ENCODE assay signal across 8 cellular contexts in genomic region chr17:66191607-66192377, GRCh38. TPM values are rescaled to one million over a fixed set of nuclear protein-coding genes. Genes with fewer than 3 reads are reported as not detected.
DNase-seq lines count a peak whose midpoint lies in the region; ATAC-seq and TF ChIP-seq lines count a peak whose summit lies in the region.

CEP112 (minus strand) TSS chr17:66192133.

- ATAC-seq in Right ventricle myocardium inferior (peak; percentile 91), thoracic aorta (ENCODE audit: insufficient number of reproducible peaks, low FRiP score, low read depth) (peak; percentile 33)

- in situ Hi-C loops in GM23248 (cut with MboI): no loop called here

- H3K9ac ChIP-seq in GM23248 (peak within 1 kb of the TSS; percentile 85), MM.1S (ENCODE audit: low read length) (peak within 1 kb of the TSS; percentile 78), SK-N-MC (ENCODE audit: insufficient read length) (peak within 1 kb of the TSS; percentile 87)

- H3K9me3 ChIP-seq in GM23248 (ENCODE audit: low read depth) (no peaks in the 10 kb centered on the region), MM.1S (replicated peaks; ENCODE audit: insufficient read depth, low read length) (no peaks in the 10 kb centered on the region), SK-N-MC (ENCODE audit: low read depth, low read length) (no peaks in the 10 kb centered on the region), thoracic aorta (no peaks in the 10 kb centered on the region)

- no peaks in the 10 kb centered on the region for H4K20me1 ChIP-seq in GM23248 (ENCODE audit: insufficient read depth)
- H4K20me1 ChIP-seq in MM.1S (ENCODE audit: insufficient read depth, low read length): no peaks in the 10 kb centered on the region

- peak within 1 kb of the TSS; percentile 86 for H2AFZ ChIP-seq in GM23248
- H2AFZ ChIP-seq in MM.1S (ENCODE audit: low read length): peak within 1 kb of the TSS; percentile 92

- H3K4me2 ChIP-seq in GM23248 (ENCODE audit: unreplicated experiment) (peak within 1 kb of the TSS; percentile 86), MM.1S (ENCODE audit: low read depth, low read length) (peak within 1 kb of the TSS; percentile 90)

- H3K27ac ChIP-seq in GM23248 (peak within 1 kb of the TSS; percentile 38), MM.1S (ENCODE audit: low read length) (peak within 1 kb of the TSS; percentile 17; the same call in 1 of the 2 replicates), SK-N-MC (peak within 1 kb of the TSS; percentile 61), thoracic aorta (peak within 1 kb of the TSS; percentile 22 to 75)

- peaks cover 23% of the 10 kb centered on the region for H3F3A ChIP-seq in GM23248 (ENCODE audit: insufficient read depth)
- peaks cover 15% of the 10 kb centered on the region for H3F3A ChIP-seq in MM.1S (ENCODE audit: insufficient read depth, low read length)

- no peaks in the 10 kb centered on the region for H3K9me3 Mint-ChIP-seq in activated naive CD8-positive, alpha-beta T cell (ENCODE audit: low read depth)
- H3K9me3 Mint-ChIP-seq in osteocyte (ENCODE audit: unreplicated experiment): no peaks in the 10 kb centered on the region

- H3K79me2 ChIP-seq in GM23248 (ENCODE audit: insufficient read depth) (peaks cover 13% of the 10 kb centered on the region), MM.1S (ENCODE audit: low read length) (no peaks in the 10 kb centered on the region)

- DNase-seq in COR-L47 (lab: John Stamatoyannopoulos, UW) (peak; percentile 92), GM23248 (peak; percentile 80), MM.1S (peak; percentile 90), SK-N-MC (ENCODE audit: low read depth, low spot score) (no peak), Right ventricle myocardium inferior (ENCODE audit: missing footprints) (peak; percentile 85), osteocyte (ENCODE audit: extremely low spot score, unreplicated experiment) (peak; percentile 89), thoracic aorta (ENCODE audit: low spot score) (peak; percentile 21)

- H3K36me3 ChIP-seq in GM23248 (ENCODE audit: low read depth): no peaks in the 10 kb centered on the region
- H3K36me3 ChIP-seq in MM.1S (replicated peaks; ENCODE audit: insufficient read depth, low read length): no peaks in the 10 kb centered on the region
- H3K36me3 ChIP-seq in SK-N-MC (ENCODE audit: insufficient read depth, low read length): no peaks in the 10 kb centered on the region
- no peaks in the 10 kb centered on the region for H3K36me3 ChIP-seq in thoracic aorta

- intact Hi-C loops in Right ventricle myocardium inferior (cut with DNase I): no loop called here

- H3K4me1 ChIP-seq in GM23248 (ENCODE audit: insufficient read depth): peaks cover 12% of the 10 kb centered on the region
- H3K4me1 ChIP-seq in MM.1S (ENCODE audit: low read length): peaks cover 7% of the 10 kb centered on the region
- H3K4me1 ChIP-seq in thoracic aorta (ENCODE audit: control insufficient read depth in 1 of 2, low read depth in 2 of 2): peaks cover 17 to 23% of the 10 kb centered on the region in 2 donors

- H3K27me3 ChIP-seq in GM23248 (replicated peaks; ENCODE audit: insufficient read depth) (no peaks in the 10 kb centered on the region), MM.1S (replicated peaks; ENCODE audit: insufficient read depth, low read length) (no peaks in the 10 kb centered on the region), thoracic aorta (replicated peaks; ENCODE audit: insufficient read depth) (no peaks in the 10 kb centered on the region)

- H3K4me1 Mint-ChIP-seq in activated naive CD8-positive, alpha-beta T cell (ENCODE audit: low read depth): peaks cover 20% of the 10 kb centered on the region
- H3K4me1 Mint-ChIP-seq in osteocyte (ENCODE audit: unreplicated experiment): peaks cover 21% of the 10 kb centered on the region

- H3K27me3 Mint-ChIP-seq in activated naive CD8-positive, alpha-beta T cell: no peaks in the 10 kb centered on the region
- H3K27me3 Mint-ChIP-seq in osteocyte (ENCODE audit: unreplicated experiment): no peaks in the 10 kb centered on the region

- peak within 1 kb of the TSS; percentile 82 for H3K27ac Mint-ChIP-seq in activated naive CD8-positive, alpha-beta T cell
- H3K27ac Mint-ChIP-seq in osteocyte (ENCODE audit: unreplicated experiment): peak within 1 kb of the TSS; percentile 90

- peak within 1 kb of the TSS; percentile 79 for H3K4me3 ChIP-seq in GM23248
- peak within 1 kb of the TSS; percentile 82 for H3K4me3 ChIP-seq in MM.1S (ENCODE audit: low read length)
- peak within 1 kb of the TSS; percentile 80 for H3K4me3 ChIP-seq in SK-N-MC
- peak within 1 kb of the TSS; percentile 93 for H3K4me3 ChIP-seq in thoracic aorta

- peak within 1 kb of the TSS; percentile 87 for H3K4me3 Mint-ChIP-seq in activated naive CD8-positive, alpha-beta T cell
- peak within 1 kb of the TSS; percentile 90 for H3K4me3 Mint-ChIP-seq in osteocyte (ENCODE audit: unreplicated experiment)

- 2% methylated on average over 60 to 66 of the region's 81 CpGs for WGBS in GM23248 (ENCODE audit: low coverage in 1 of 2, low lambda C conversion rate in 2 of 2, missing lambda C conversion rate in 2 of 2), 2 experiments

- TF ChIP-seq CTCF in MM.1S (IDR thresholded peaks at IDR 0.05; ENCODE audit: low read length): no peak
- TF ChIP-seq CTCF in osteocyte (IDR thresholded peaks at IDR 0.05): no peak
- TF ChIP-seq CTCF in thoracic aorta (IDR thresholded peaks at IDR 0.05): peak; percentile 18

- H3K9me2 ChIP-seq in GM23248 (ENCODE audit: insufficient read depth): no peaks in the 10 kb centered on the region
- H3K9me2 ChIP-seq in MM.1S (replicated peaks; ENCODE audit: insufficient read depth, low read length): no peaks in the 10 kb centered on the region

- H3K36me3 Mint-ChIP-seq in activated naive CD8-positive, alpha-beta T cell: no peaks in the 10 kb centered on the region
- H3K36me3 Mint-ChIP-seq in osteocyte (ENCODE audit: unreplicated experiment): no peaks in the 10 kb centered on the region

RNA-seq across cellular contexts. Expression of gene CEP112, which starts in this region (rescaled TPM):
- total RNA-seq in GM23248 (2014; rRNA removed; shearing (Covaris generic)): 6.6 and 14.8 TPM in 2 replicates
- polyA plus RNA-seq in GM23248 (2016; fragmentation: Nextera tagmentation; extraction: Ambion mirVana): 7.2 and 8.1 TPM in 2 replicates
- total RNA-seq in Right ventricle myocardium inferior (26.0 TPM), osteocyte (9.1 and 9.5 TPM in 2 replicates), thoracic aorta (10 to 100 TPM; 13.4 to 19.0 TPM)
